18 cellular contexts compared by ENCODE assay signal in genomic region chr10:95423327-95424005, GRCh38.
DNase-seq lines count a peak whose midpoint lies in the region; ATAC-seq, FAIRE-seq and TF ChIP-seq lines count a peak whose summit lies in the region.
"Had no signal": no experiment of that assay in that cellular context is flagged by ENCODE, and none has a peak within 500 bp of the region (broad histone marks: within the 10 kb centered on the region; RNA-seq: fewer than 3 reads in every experiment).

No MANE protein-coding gene starts in this region.

- H3K27ac ChIP-seq in gastroesophageal sphincter (peak overlapping the region; percentile 78 to 97 (median 88)), gastrocnemius medialis (peak overlapping the region; percentile 9 to 52 (median 38))
- H3K27ac ChIP-seq: psoas muscle, WERI-Rb-1 had no signal

- TF ChIP-seq EP300 in gastroesophageal sphincter (IDR thresholded peaks at IDR 0.05): no peak

- H3K4me3 ChIP-seq in gastroesophageal sphincter (no peak overlapping the region), gastrocnemius medialis (no peak overlapping the region)
- H3K4me3 ChIP-seq: HAP-1, psoas muscle had no signal

- DNase-seq in GM12891 (ENCODE audit: insufficient read length, low spot score) (no peak), NCI-H510A treated with DMSO at 0.1 percent for 48 hours (lab: John Stamatoyannopoulos, UW) (peak; percentile 22), gastrocnemius medialis (no peak), HEK293T (ENCODE audit: extremely low spot score) (no peak)
- DNase-seq: activated CD8-positive, alpha-beta memory T cell treated with anti-CD3 and anti-CD28 coated beads, Interleukin-2, amount 50 U/mL, for 4 hours; BE2C; DND-41; erythroblast; midbrain; NCI-H2107; psoas muscle; WERI-Rb-1 had no signal

- intact Hi-C loops in gastrocnemius medialis (cut with DNase I; ENCODE audit: low total_unique reads): no loop called here

- H3K9me3 ChIP-seq in gastroesophageal sphincter: no peaks in the 10 kb centered on the region
- H3K9me3 ChIP-seq in gastrocnemius medialis: no peaks in the 10 kb centered on the region
- H3K9me3 ChIP-seq: BE2C, HAP-1, psoas muscle had no signal

- ATAC-seq in gastroesophageal sphincter (peak; percentile 9), gastrocnemius medialis (no peak), GM21447 (IDR thresholded peaks at IDR 0.05; ENCODE audit: unreplicated experiment) (no peak), GM21390 (IDR thresholded peaks at IDR 0.05; ENCODE audit: unreplicated experiment) (no peak), HG02884 (IDR thresholded peaks at IDR 0.05; ENCODE audit: unreplicated experiment) (no peak)
- ATAC-seq: activated naive CD4-positive, alpha-beta T cell treated with anti-CD3 and anti-CD28 coated beads, Interleukin-2, amount 50 U/mL, for 72 hours had no signal

- TF ChIP-seq CTCF in gastroesophageal sphincter (IDR thresholded peaks at IDR 0.05) (no peak), gastrocnemius medialis (IDR thresholded peaks at IDR 0.05 in 4 of 5, conservative IDR thresholded peaks at IDR 0.05 in 1 of 5) (no peak)

- POLR2A ChIA-PET in HEK293T (lab: Yijun Ruan, JAX): no interaction called here

- H3K4me1 ChIP-seq in gastroesophageal sphincter (peaks cover 14 to 100% (median 34%) of the 10 kb centered on the region in 3 donors), gastrocnemius medialis (peaks cover 14 to 17% of the 10 kb centered on the region in 2 donors)
- H3K4me1 ChIP-seq: BE2C, HAP-1 had no signal

- peak; percentile 16 for FAIRE-seq in GM12891 (lab: Jason Lieb, UNC)

- 22 to 35% methylated on average over 3 to 6 of the region's 6 CpGs for WGBS in gastroesophageal sphincter (ENCODE audit: low coverage in 1 of 2), 2 donors

- H3K36me3 ChIP-seq in gastroesophageal sphincter: peaks cover 4 to 89% of the 10 kb centered on the region in 2 donors
- H3K36me3 ChIP-seq in gastrocnemius medialis: peaks cover 0 to 62% of the 10 kb centered on the region in 2 donors
- H3K36me3 ChIP-seq: BE2C, HAP-1, WERI-Rb-1 had no signal

- no peak for TF ChIP-seq POLR2A in GM12891 (IDR thresholded peaks at IDR 0.05; ENCODE audit: low read depth, low read length)
- TF ChIP-seq POLR2A in gastroesophageal sphincter (IDR thresholded peaks at IDR 0.05): no peak
- TF ChIP-seq POLR2A in gastrocnemius medialis (IDR thresholded peaks at IDR 0.05): no peak

- H3K27me3 ChIP-seq in gastroesophageal sphincter: no peaks in the 10 kb centered on the region
- H3K27me3 ChIP-seq in gastrocnemius medialis: no peaks in the 10 kb centered on the region
- H3K27me3 ChIP-seq: BE2C had no signal

- CTCF ChIA-PET in HEK293T (lab: Yijun Ruan, JAX): no interaction called here

- in situ Hi-C loops in gastrocnemius medialis (cut with MboI; ENCODE audit: low sequenced_read_pairs in 4 of 4): loop anchor here in 2 of 4 donors (10.0 kb wide), 1 partner anchor 49 kb away; no protein-coding TSS in a partner anchor

TF ChIP-seq in GM12891, 5 proteins besides CTCF, POLR2A, EP300 and RAD21:
- no peak for TF ChIP-seq PAX5 (IDR thresholded peaks at IDR 0.05; ENCODE audit: insufficient read depth, low read length, severe bottlenecking)
- no peak for TF ChIP-seq POLR2AphosphoS5 (IDR thresholded peaks at IDR 0.05; ENCODE audit: low read depth, low read length)
- no peak for TF ChIP-seq POU2F2 (IDR thresholded peaks at IDR 0.05; ENCODE audit: low read depth, low read length)
- no peak for TF ChIP-seq TAF1 (IDR thresholded peaks at IDR 0.05; ENCODE audit: low read depth, low read length)
- TF ChIP-seq SPI1 (IDR thresholded peaks at IDR 0.05; ENCODE audit: low read depth, low read length): no peak
TF ChIP-seq in GM12891: peak in this region for 0.

TF ChIP-seq in HEK293T, 16 proteins besides CTCF, POLR2A, EP300 and RAD21:
- no peak for TF ChIP-seq NFRKB (IDR thresholded peaks at IDR 0.05)
- TF ChIP-seq FOXK2 (IDR thresholded peaks at IDR 0.05): no peak
- TF ChIP-seq SP1 (IDR thresholded peaks at IDR 0.05): no peak
- TF ChIP-seq FOXA1 (IDR thresholded peaks at IDR 0.05): no peak
- TF ChIP-seq ZNF384 (IDR thresholded peaks at IDR 0.05): no peak
- TF ChIP-seq HDGF (IDR thresholded peaks at IDR 0.05; ENCODE audit: borderline replicate concordance): no peak
- no peak for TF ChIP-seq ARNT (IDR thresholded peaks at IDR 0.05)
- no peak for TF ChIP-seq CTBP1 (IDR thresholded peaks at IDR 0.05; ENCODE audit: borderline replicate concordance)
- TF ChIP-seq LEF1 (IDR thresholded peaks at IDR 0.05; ENCODE audit: borderline replicate concordance): no peak
- TF ChIP-seq PKNOX1 (IDR thresholded peaks at IDR 0.05): no peak
- no peak for TF ChIP-seq TARDBP (IDR thresholded peaks at IDR 0.05)
- no peak for TF ChIP-seq ELF4 (IDR thresholded peaks at IDR 0.05)
- no peak for TF ChIP-seq FOXM1 (IDR thresholded peaks at IDR 0.05; ENCODE audit: borderline replicate concordance)
- TF ChIP-seq BHLHE40 (IDR thresholded peaks at IDR 0.05; ENCODE audit: borderline replicate concordance): no peak
- no peak for TF ChIP-seq SUZ12 (IDR thresholded peaks at IDR 0.05)
- TF ChIP-seq L3MBTL2 (conservative IDR thresholded peaks at IDR 0.05): no peak
